In genomic region chr2:195645413-195645812, GRCh38 we compare ENCODE assay signal across 27 cellular contexts.
"Had no signal": no experiment of that assay in that cellular context is flagged by ENCODE, and none has a peak within 500 bp of the region (broad histone marks: within the 10 kb centered on the region; RNA-seq: fewer than 3 reads in every experiment).

No MANE protein-coding gene starts in this region.

- H3K9me3 Mint-ChIP-seq: central memory CD8-positive, alpha-beta T cell; mesothelial cell of epicardium; naive B cell; nephron progenitor cell had no signal

- H3K36me3 Mint-ChIP-seq: mesothelial cell of epicardium; naive B cell; stimulated activated naive B cell treated with anti-CD40 and anti-IgM and Interleukin-4, amounts not matched to agents 10 μg/mL and 1 μg/mL and 100 μg/mL, for 72 hours had no signal

- H3K27ac Mint-ChIP-seq: activated CD4-positive, alpha-beta T cell treated with anti-CD3 and anti-CD28 coated beads for 36 hours; mesothelial cell of epicardium; nephron progenitor cell; stimulated activated naive B cell treated with anti-CD40 and anti-IgM and Interleukin-4, amounts not matched to agents 10 μg/mL and 1 μg/mL and 100 μg/mL, for 72 hours had no signal

- H3K27me3 ChIP-seq: heart right ventricle, neutrophil, ovary, stomach, thyroid gland, upper lobe of right lung had no signal

- H3K4me3 ChIP-seq: esophagus squamous epithelium, heart right ventricle, ovary, prostate gland, stomach, thyroid gland, upper lobe of right lung had no signal

- H3K27ac ChIP-seq: epithelial cell of prostate, esophagus squamous epithelium, heart right ventricle, neutrophil, ovary, prostate gland, stomach, thyroid gland, upper lobe of right lung had no signal

- H3K4me1 Mint-ChIP-seq: nephron progenitor cell had no signal

- H3K4me1 ChIP-seq: esophagus squamous epithelium, prostate gland, stomach, upper lobe of right lung had no signal

- DNase-seq: activated CD4-positive, alpha-beta T cell treated with anti-CD3 and anti-CD28 coated beads for 36 hours; activated CD4-positive, CD25-positive, alpha-beta regulatory T cell; activated CD8-positive, alpha-beta memory T cell treated with anti-CD3 and anti-CD28 coated beads for 24 hours; activated gamma-delta T cell treated with Interleukin-2 at 50 U/mL for 16 hours; activated naive CD4-positive, alpha-beta T cell treated with anti-CD3 and anti-CD28 coated beads, Interleukin-2, amount 50 U/mL, for 16 hours; dermis blood vessel endothelial cell; effector CD4-positive, alpha-beta T cell; esophagus squamous epithelium; foreskin melanocyte; heart right ventricle; left cardiac atrium; naive B cell; nephron progenitor cell; ovary; stimulated activated CD4-positive, alpha-beta T cell treated with anti-CD3 and anti-CD28 coated beads, Interleukin-15, amount 100 ng/mL, for 24 hours; stimulated activated CD4-positive, alpha-beta T cell treated with anti-CD3 and anti-CD28 coated beads, Interleukin-2, amount 100 ng/mL, for 24 hours; stimulated activated naive B cell treated with anti-CD40 and anti-IgM and Interleukin-4, amounts not matched to agents 10 μg/mL and 1 μg/mL and 100 μg/mL, for 72 hours; stomach; thyroid gland; upper lobe of right lung had no signal

- H3K9me3 ChIP-seq: esophagus squamous epithelium, heart right ventricle, neutrophil, ovary, prostate gland, stomach, thyroid gland, upper lobe of right lung had no signal

- H3K4me3 Mint-ChIP-seq: activated CD4-positive, alpha-beta T cell treated with anti-CD3 and anti-CD28 coated beads for 36 hours; central memory CD8-positive, alpha-beta T cell; mesothelial cell of epicardium; naive B cell; nephron progenitor cell; stimulated activated naive B cell treated with anti-CD40 and anti-IgM and Interleukin-4, amounts not matched to agents 10 μg/mL and 1 μg/mL and 100 μg/mL, for 72 hours had no signal

- H3K27me3 Mint-ChIP-seq: activated CD4-positive, alpha-beta T cell treated with anti-CD3 and anti-CD28 coated beads for 36 hours; central memory CD8-positive, alpha-beta T cell; naive B cell; stimulated activated naive B cell treated with anti-CD40 and anti-IgM and Interleukin-4, amounts not matched to agents 10 μg/mL and 1 μg/mL and 100 μg/mL, for 72 hours had no signal

- FAIRE-seq: bronchial epithelial cell, islet of Langerhans had no signal

- H3K36me3 ChIP-seq: esophagus squamous epithelium, heart right ventricle, neutrophil, ovary, prostate gland, stomach, thyroid gland, upper lobe of right lung had no signal

- ATAC-seq: activated CD4-positive, alpha-beta T cell treated with anti-CD3 and anti-CD28 coated beads for 36 hours; heart right ventricle; left cardiac atrium; stimulated activated naive B cell treated with anti-CD40 and anti-IgM and Interleukin-4, amounts not matched to agents 10 μg/mL and 1 μg/mL and 100 μg/mL, for 72 hours; upper lobe of right lung had no signal
